In the genomic region with DNA sequence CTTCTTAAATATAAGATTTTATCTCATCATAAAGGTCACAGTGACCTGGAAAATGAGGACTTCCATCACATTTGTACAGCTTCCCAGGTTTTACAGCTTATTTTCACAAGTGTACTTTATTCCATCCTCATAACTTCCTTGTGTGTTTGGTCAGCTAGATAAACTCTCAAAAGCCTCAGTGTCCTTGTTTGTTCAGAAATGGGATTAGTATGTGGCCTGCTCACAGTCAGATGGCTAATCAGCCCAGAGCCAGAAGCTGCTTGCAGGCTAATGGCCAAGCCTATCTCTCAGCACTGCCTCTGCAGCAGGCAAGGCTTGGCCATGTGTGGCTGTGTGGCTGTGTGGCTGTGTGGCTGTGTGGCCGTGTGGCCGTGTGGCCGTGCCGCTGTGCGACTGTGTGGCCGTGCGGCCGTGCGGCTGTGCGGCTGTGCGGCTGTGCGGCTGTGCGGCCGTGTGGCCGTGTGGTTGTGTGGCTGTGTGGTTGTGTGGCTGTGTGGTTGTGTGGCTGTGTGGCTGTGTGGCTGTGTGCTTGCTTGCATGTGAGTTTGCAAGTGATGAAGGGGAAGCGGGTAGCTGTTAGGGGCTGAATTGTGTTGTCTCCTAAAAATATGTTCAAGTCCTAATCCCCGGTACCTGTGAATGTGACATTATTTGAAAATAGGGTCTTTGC, we compare ENCODE assay signal across 14 cellular contexts.
DNase-seq lines count a peak whose midpoint lies in the region; TF ChIP-seq lines count a peak whose summit lies in the region.
"Had no signal": no experiment of that assay in that cellular context is flagged by ENCODE, and none has a peak within 500 bp of the region (broad histone marks: within the 10 kb centered on the region; RNA-seq: fewer than 3 reads in every experiment).

No MANE protein-coding gene starts in this region.

- whole genome bisulfite sequencing in prostate gland, result 85% methylated on average over 17 of the region's 17 CpGs

- intact Hi-C loops in prostate gland (cut with DNase I), result no loop called here

- no peaks in the 10 kb centered on the region for H3K27me3 ChIP-seq in prostate gland (replicated peaks; ENCODE audit: insufficient read depth)

- TF ChIP-seq POLR2A in erythroblast (IDR thresholded peaks at IDR 0.05; ENCODE audit: low read length), result peak; percentile 37
- TF ChIP-seq POLR2A in prostate gland (IDR thresholded peaks at IDR 0.05), result no peak

- DNase-seq in G401 (ENCODE audit: low spot score), result peak; percentile 67
- DNase-seq in NCI-H82 treated with DMSO at 0.1 percent for 48 hours (lab: John Stamatoyannopoulos, UW; ENCODE audit: unreplicated experiment), result peak; percentile 33
- peak; percentile 76 to 93 for DNase-seq in erythroblast (lab: John Stamatoyannopoulos, UW)
- DNase-seq in prostate gland (ENCODE audit: low spot score), result peak; percentile 63
- no peak for DNase-seq in NCI-H446 treated with DMSO at 0.1 percent for 48 hours (lab: John Stamatoyannopoulos, UW)
- DNase-seq in NCI-H748 (lab: John Stamatoyannopoulos, UW; ENCODE audit: unreplicated experiment), result no peak
- DNase-seq in NAMALWA (ENCODE audit: low spot score), result no peak
- DNase-seq: activated CD4-positive, CD25-positive, alpha-beta regulatory T cell; activated T-cell treated with anti-CD3 and anti-CD28 coated beads, Interleukin-2, amount 50 U/mL, for 48 hours; COR-L47; KBM-7; NCI-H1930; NCI-H226 had no signal

- no peaks in the 10 kb centered on the region for H3K9me3 ChIP-seq in prostate gland

- peak overlapping the region in 1 of 2 donors; percentile 53 for H3K27ac ChIP-seq in prostate gland
- H3K27ac ChIP-seq: HL-60 had no signal

- no peak for TF ChIP-seq CTCF in prostate gland (IDR thresholded peaks at IDR 0.05)

- H3K36me3 ChIP-seq in prostate gland, result no peaks in the 10 kb centered on the region

- in situ Hi-C loops in G401 (cut with HindIII; ENCODE audit: low sequenced_read_pairs), result no loop called here

- H3K4me1 ChIP-seq in prostate gland (replicated peaks), result no peaks in the 10 kb centered on the region

- no peak overlapping the region for H3K4me3 ChIP-seq in prostate gland

Comparison
In these comparisons a context has a peak if more than half of its experiments do, and no peak if none do; other contexts are left out.
1. DNase-seq: peak in G401 (single experiment), NCI-H82 treated with DMSO at 0.1 percent for 48 hours (single experiment), erythroblast (2 of 2) and prostate gland (single experiment); none in NCI-H446 treated with DMSO at 0.1 percent for 48 hours (single experiment), NCI-H748 (single experiment) and NAMALWA (single experiment).